Comparison of ENCODE assay signal across 21 cellular contexts in genomic region chr11:32947985-32948384, GRCh38.
"Had no signal": no experiment of that assay in that cellular context is flagged by ENCODE, and none has a peak within 500 bp of the region (broad histone marks: within the 10 kb centered on the region; RNA-seq: fewer than 3 reads in every experiment).

No MANE protein-coding gene starts in this region.

- H3K4me2 ChIP-seq: neural progenitor cell had no signal

- H3K4me1 ChIP-seq: adrenal gland, breast epithelium, esophagus muscularis mucosa, foreskin keratinocyte, lower lobe of right lung, neural progenitor cell, psoas muscle, testis, upper lobe of left lung had no signal

- H3K27me3 Mint-ChIP-seq: activated CD4-positive, alpha-beta T cell treated with anti-CD3 and anti-CD28 coated beads, Interleukin-2, amount 10 ng/mL, durations not matched to agents 7 days and 5 days; activated naive CD4-positive, alpha-beta T cell treated with anti-CD3 and anti-CD28 coated beads, Interleukin-2, amount 10 ng/mL, durations not matched to agents 7 days and 5 days; activated T-cell treated with anti-CD3 and anti-CD28 coated beads, Interleukin-2, amount 50 U/mL, for 24 hours; naive B cell; stimulated activated memory B cell treated with anti-CD40 and anti-IgM and Interleukin-4, amounts not matched to agents 10 μg/mL and 1 μg/mL and 100 μg/mL, for 72 hours had no signal

- DNase-seq: activated CD4-positive, alpha-beta T cell treated with anti-CD3 and anti-CD28 coated beads, Interleukin-2, amount 10 ng/mL, durations not matched to agents 7 days and 5 days; activated CD8-positive, alpha-beta T cell treated with anti-CD3 and anti-CD28 coated beads, Interleukin-2, amount 10 ng/mL, durations not matched to agents 7 days and 5 days; activated naive CD4-positive, alpha-beta T cell treated with anti-CD3 and anti-CD28 coated beads, Interleukin-2, amount 10 ng/mL, durations not matched to agents 7 days and 5 days; activated T-cell treated with anti-CD3 and anti-CD28 coated beads, Interleukin-2, amount 50 U/mL, for 24 hours; adrenal gland; foreskin keratinocyte; hippocampal formation; left colon; lower lobe of right lung; naive B cell; psoas muscle; right cardiac atrium; stimulated activated CD4-positive, alpha-beta T cell treated with anti-CD3 and anti-CD28 coated beads, Interleukin-4, amount 100 ng/mL, for 4 hours; testis; upper lobe of left lung had no signal

- H3K36me3 ChIP-seq: adrenal gland, breast epithelium, esophagus muscularis mucosa, lower lobe of right lung, upper lobe of left lung had no signal

- H3K4me3 Mint-ChIP-seq: activated CD4-positive, alpha-beta T cell treated with anti-CD3 and anti-CD28 coated beads, Interleukin-2, amount 10 ng/mL, durations not matched to agents 7 days and 5 days; activated CD8-positive, alpha-beta T cell treated with anti-CD3 and anti-CD28 coated beads, Interleukin-2, amount 10 ng/mL, durations not matched to agents 7 days and 5 days; activated naive CD4-positive, alpha-beta T cell treated with anti-CD3 and anti-CD28 coated beads, Interleukin-2, amount 10 ng/mL, durations not matched to agents 7 days and 5 days; activated T-cell treated with anti-CD3 and anti-CD28 coated beads, Interleukin-2, amount 50 U/mL, for 24 hours; naive B cell; neural progenitor cell; stimulated activated memory B cell treated with anti-CD40 and anti-IgM and Interleukin-4, amounts not matched to agents 10 μg/mL and 1 μg/mL and 100 μg/mL, for 72 hours had no signal

- H3K4me3 ChIP-seq: adrenal gland, breast epithelium, coronary artery, esophagus muscularis mucosa, lower lobe of right lung, neural progenitor cell, psoas muscle, testis, upper lobe of left lung had no signal

- H3K27ac Mint-ChIP-seq: activated CD4-positive, alpha-beta T cell treated with anti-CD3 and anti-CD28 coated beads, Interleukin-2, amount 10 ng/mL, durations not matched to agents 7 days and 5 days; activated CD8-positive, alpha-beta T cell treated with anti-CD3 and anti-CD28 coated beads, Interleukin-2, amount 10 ng/mL, durations not matched to agents 7 days and 5 days; activated naive CD4-positive, alpha-beta T cell treated with anti-CD3 and anti-CD28 coated beads, Interleukin-2, amount 10 ng/mL, durations not matched to agents 7 days and 5 days; activated T-cell treated with anti-CD3 and anti-CD28 coated beads, Interleukin-2, amount 50 U/mL, for 24 hours; naive B cell; neural progenitor cell; stimulated activated memory B cell treated with anti-CD40 and anti-IgM and Interleukin-4, amounts not matched to agents 10 μg/mL and 1 μg/mL and 100 μg/mL, for 72 hours had no signal

- ATAC-seq: activated CD4-positive, CD25-positive, alpha-beta regulatory T cell treated with anti-CD3 and anti-CD28 coated beads, Interleukin-2, amount 50 U/mL, for 24 hours; activated CD8-positive, alpha-beta T cell treated with anti-CD3 and anti-CD28 coated beads, Interleukin-2, amount 10 ng/mL, durations not matched to agents 7 days and 5 days; foreskin keratinocyte; left colon; lower lobe of right lung; psoas muscle; right cardiac atrium; stimulated activated memory B cell treated with anti-CD40 and anti-IgM and Interleukin-4, amounts not matched to agents 10 μg/mL and 1 μg/mL and 100 μg/mL, for 72 hours had no signal

- H3K4me1 Mint-ChIP-seq: activated naive CD4-positive, alpha-beta T cell treated with anti-CD3 and anti-CD28 coated beads, Interleukin-2, amount 10 ng/mL, durations not matched to agents 7 days and 5 days; naive B cell; neural progenitor cell; stimulated activated memory B cell treated with anti-CD40 and anti-IgM and Interleukin-4, amounts not matched to agents 10 μg/mL and 1 μg/mL and 100 μg/mL, for 72 hours had no signal

- H3K9me3 Mint-ChIP-seq: stimulated activated memory B cell treated with anti-CD40 and anti-IgM and Interleukin-4, amounts not matched to agents 10 μg/mL and 1 μg/mL and 100 μg/mL, for 72 hours had no signal

- H2AFZ ChIP-seq: neural progenitor cell had no signal

- H3K27me3 ChIP-seq: adrenal gland, breast epithelium, esophagus muscularis mucosa, foreskin keratinocyte, neural progenitor cell, testis, upper lobe of left lung had no signal

- H3K27ac ChIP-seq: adrenal gland, breast epithelium, coronary artery, esophagus muscularis mucosa, foreskin keratinocyte, lower lobe of right lung, neural progenitor cell, psoas muscle, testis, upper lobe of left lung had no signal
